In the genomic region with DNA sequence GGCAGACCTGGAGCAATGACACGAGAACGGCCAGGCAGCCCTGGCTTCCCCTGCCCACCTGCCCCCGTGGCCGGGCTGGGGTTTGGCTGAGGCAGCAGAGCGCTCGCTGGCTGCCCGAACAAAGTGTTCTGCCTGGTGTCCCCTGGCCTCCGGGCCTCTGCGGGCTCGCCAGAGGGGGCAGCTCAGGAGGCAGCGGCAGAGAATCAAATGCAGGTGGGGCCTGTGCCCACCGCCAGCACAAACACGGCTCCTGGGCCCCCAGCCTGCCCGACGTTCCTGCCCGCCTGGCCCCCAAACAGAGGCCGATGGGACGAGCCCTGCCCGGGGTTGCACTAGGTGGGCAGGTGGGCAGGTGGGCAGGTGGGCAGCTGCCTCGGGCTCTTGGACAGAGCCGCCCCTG, we compare ENCODE assay signal across 31 cellular contexts.
"Had no signal": no experiment of that assay in that cellular context is flagged by ENCODE, and none has a peak within 500 bp of the region (broad histone marks: within the 10 kb centered on the region; RNA-seq: fewer than 3 reads in every experiment).

No MANE protein-coding gene starts in this region.

- FAIRE-seq: astrocyte had no signal

- DNase-seq: activated B cell treated with CpG ODN at 0.5 μM for 24 hours; activated CD4-positive, alpha-beta memory T cell treated with anti-CD3 and anti-CD28 coated beads for 36 hours; activated CD4-positive, alpha-beta T cell treated with anti-CD3 and anti-CD28 coated beads for 4 hours; activated CD4-positive, alpha-beta T cell treated with anti-CD3 and anti-CD28 coated beads, Interleukin-2, amount 50 U/mL, for 1 hour; activated CD4-positive, CD25-positive, alpha-beta regulatory T cell treated with anti-CD3 and anti-CD28 coated beads, Interleukin-2, amount 50 U/mL, for 72 hours; activated CD8-positive, alpha-beta memory T cell treated with anti-CD3 and anti-CD28 coated beads, Interleukin-2, amount 50 U/mL, for 4 hours; activated gamma-delta T cell treated with Interleukin-2 at 50 U/mL for 16 hours; activated naive CD4-positive, alpha-beta T cell treated with anti-CD3 and anti-CD28 coated beads for 36 hours; activated T-cell treated with anti-CD3 and anti-CD28 coated beads for 4 hours; activated T-cell treated with anti-CD3 and anti-CD28 coated beads, Interleukin-2, amount 50 U/mL, for 4 hours; adrenal gland; central memory CD4-positive, alpha-beta T cell; Kasumi-1; KG1; MG63; MV-4-11; NCI-H1092; NCI-H1436 treated with DMSO at 0.1 percent for 48 hours; NCI-H1694 treated with DMSO at 0.1 percent for 48 hours; NCI-H345; NCI-H524 treated with DMSO at 0.1 percent for 48 hours; SIG-M5; T-cell; T-helper 17 cell had no signal

- H3K27me3 ChIP-seq: adrenal gland, body of pancreas, breast epithelium, MG63 had no signal

- H3K9me3 ChIP-seq: adrenal gland, body of pancreas, breast epithelium, MG63 had no signal

- H3K27ac ChIP-seq: adrenal gland, body of pancreas, breast epithelium, VCaP had no signal

- H3K36me3 ChIP-seq: adrenal gland, breast epithelium, MG63 had no signal

- ATAC-seq: activated naive CD4-positive, alpha-beta T cell treated with anti-CD3 and anti-CD28 coated beads, Interleukin-2, amount 50 U/mL, for 72 hours; activated T-cell treated with anti-CD3 and anti-CD28 coated beads, Interleukin-2, amount 50 U/mL, for 4 hours; Panc1; SK-N-SH treated with all-trans-retinoic acid at 6 μM for 48 hours; T-cell; T-helper 17 cell had no signal

- H3K4me3 ChIP-seq: adrenal gland, body of pancreas, breast epithelium, MG63 had no signal
